Comparison of ENCODE assay signal across 8 cellular contexts in genomic region chr7:111741811-111742240, GRCh38.
A peak's percentile ranks its signal among the peaks of the same experiment; 100 is the strongest.
DNase-seq lines count a peak whose midpoint lies in the region; ATAC-seq and TF ChIP-seq lines count a peak whose summit lies in the region.

No MANE protein-coding gene starts in this region.

- H3K36me3 Mint-ChIP-seq in naive thymus-derived CD8-positive, alpha-beta T cell = no peaks in the 10 kb centered on the region

- peaks cover 0 to 6% (median 3%) of the 10 kb centered on the region in 5 donors for H3K27me3 Mint-ChIP-seq in naive thymus-derived CD8-positive, alpha-beta T cell

- TF ChIP-seq POLR2A in erythroblast (IDR thresholded peaks at IDR 0.05; ENCODE audit: low read length) = no peak

- DNase-seq in COLO829 (ENCODE audit: low spot score) = peak; percentile 87
- DNase-seq in NCI-H2029 (lab: John Stamatoyannopoulos, UW) = peak; percentile 23
- DNase-seq in erythroblast (lab: John Stamatoyannopoulos, UW) = peak; percentile 50 to 70
- DNase-seq in naive thymus-derived CD8-positive, alpha-beta T cell = peak in 8 of 10 donors; percentile 9 to 66 (median 37)
- DNase-seq in GOT3 (lab: John Stamatoyannopoulos, UW) = no peak

- no peaks in the 10 kb centered on the region for H3K4me1 Mint-ChIP-seq in naive thymus-derived CD8-positive, alpha-beta T cell

- H3K9me3 Mint-ChIP-seq in naive thymus-derived CD8-positive, alpha-beta T cell = no peaks in the 10 kb centered on the region

- peak; percentile 95 for ATAC-seq in GM18907 (IDR thresholded peaks at IDR 0.05; ENCODE audit: unreplicated experiment)
- ATAC-seq in HG03045 (IDR thresholded peaks at IDR 0.05; ENCODE audit: unreplicated experiment) = peak; percentile 89
- ATAC-seq in naive thymus-derived CD8-positive, alpha-beta T cell = peak; percentile 68 to 71

- POLR2A ChIA-PET in naive thymus-derived CD8-positive, alpha-beta T cell (lab: Charles Lee) = no interaction called here

- no peak overlapping the region for H3K4me3 Mint-ChIP-seq in naive thymus-derived CD8-positive, alpha-beta T cell

- H3K27ac ChIP-seq in VCaP = no peak overlapping the region

- no peak overlapping the region for H3K27ac Mint-ChIP-seq in naive thymus-derived CD8-positive, alpha-beta T cell

- peak; percentile 87 for TF ChIP-seq CTCF in VCaP (conservative IDR thresholded peaks at IDR 0.05)
